ENCODE assay signal across 24 cellular contexts in the genomic region with DNA sequence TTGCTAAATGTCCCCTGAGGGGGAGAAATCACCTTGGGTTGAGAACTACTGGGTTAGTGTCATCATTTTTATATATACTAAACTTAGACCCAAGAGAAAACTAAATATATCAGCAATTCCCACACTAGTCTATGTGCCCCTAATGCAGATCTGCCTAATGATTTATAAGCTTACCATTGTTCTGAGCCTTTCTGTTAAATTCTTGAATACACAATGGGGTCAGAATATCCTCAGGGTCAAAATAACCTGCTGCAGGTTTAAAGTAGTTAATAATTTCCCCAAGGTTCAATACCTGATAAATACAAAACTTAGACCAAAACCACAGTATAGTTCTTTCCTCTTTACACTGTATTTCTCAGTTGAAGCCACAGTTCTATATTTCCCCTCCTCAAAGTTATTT. TPM values are rescaled to one million over a fixed set of nuclear protein-coding genes. Genes with fewer than 3 reads are reported as not detected.
DNase-seq lines count a peak whose midpoint lies in the region; ATAC-seq, FAIRE-seq and TF ChIP-seq lines count a peak whose summit lies in the region.
"Had no signal": no experiment of that assay in that cellular context is flagged by ENCODE, and none has a peak within 500 bp of the region (broad histone marks: within the 10 kb centered on the region; RNA-seq: fewer than 3 reads in every experiment).

No MANE protein-coding gene starts in this region.

- peak overlapping the region; percentile 29 for H3K4me3 Mint-ChIP-seq in neural crest cell
- H3K4me3 Mint-ChIP-seq: CD4-positive, alpha-beta T cell; H9; T-cell had no signal

- no peaks in the 10 kb centered on the region for H3K27me3 ChIP-seq in OCI-LY3 (ENCODE audit: low read depth, low read length)
- H3K27me3 ChIP-seq: BE2C had no signal

- no peak overlapping the region for H2AFZ ChIP-seq in OCI-LY3 (ENCODE audit: low read depth, low read length)

- peaks cover 38% of the 10 kb centered on the region for H3K4me1 Mint-ChIP-seq in neural crest cell

- no peaks in the 10 kb centered on the region for H3K36me3 ChIP-seq in OCI-LY3 (replicated peaks; ENCODE audit: low read depth, low read length)
- H3K36me3 ChIP-seq: BE2C had no signal

- H3K4me2 ChIP-seq in OCI-LY3 (ENCODE audit: low read length) = peak overlapping the region; percentile 45
- H3K4me2 ChIP-seq: SK-N-SH had no signal

- TF ChIP-seq CTCF in OCI-LY3 (IDR thresholded peaks at IDR 0.05; ENCODE audit: low read depth, low read length) = no peak
- TF ChIP-seq CTCF in neural crest cell (conservative IDR thresholded peaks at IDR 0.05) = no peak

- ATAC-seq in HG03354 (IDR thresholded peaks at IDR 0.05; ENCODE audit: poor library complexity, severe bottlenecking, unreplicated experiment) (peak; percentile 34), HG03108 (IDR thresholded peaks at IDR 0.05; ENCODE audit: unreplicated experiment) (no peak), HG03196 (IDR thresholded peaks at IDR 0.05; ENCODE audit: unreplicated experiment) (no peak)
- ATAC-seq: T-cell had no signal

- peak overlapping the region; percentile 39; the same call in 1 of the 2 replicates for H3K4me3 ChIP-seq in OCI-LY3 (ENCODE audit: low read length)

- H3K27ac ChIP-seq in OCI-LY3 (ENCODE audit: low read length) = no peak overlapping the region

- H3K9me3 ChIP-seq in OCI-LY3 (ENCODE audit: insufficient read depth, low read length) = no peaks in the 10 kb centered on the region
- H3K9me3 ChIP-seq: BE2C, SK-N-SH had no signal

- peaks cover 93% of the 10 kb centered on the region for H3K79me2 ChIP-seq in OCI-LY3 (ENCODE audit: low read length)

- DNase-seq in GM18507 (ENCODE audit: extremely low spot score, insufficient read length, low read depth) = no peak
- DNase-seq in neural crest cell (ENCODE audit: low read depth, low spot score) = no peak
- no peak for DNase-seq in LoVo (ENCODE audit: low spot score)
- DNase-seq in NCI-H2029 treated with DMSO at 0.1 percent for 48 hours (lab: John Stamatoyannopoulos, UW) = no peak
- DNase-seq: BE2C; CD4-positive, alpha-beta T cell; DMS153; GF-D8; H9; IMR-90; MM.1S; NCI-H1092; NCI-H146; NCI-H2081; NCI-H2171 treated with DMSO at 0.1 percent for 48 hours; NCI-H446; NCI-H526 treated with DMSO at 0.1 percent for 48 hours; SHP77; SK-N-SH; T-cell had no signal

- H3K36me3 Mint-ChIP-seq in neural crest cell (ENCODE audit: low read depth) = no peaks in the 10 kb centered on the region

- H4K20me1 ChIP-seq in OCI-LY3 (ENCODE audit: insufficient read depth, low read length) = peaks cover 12% of the 10 kb centered on the region

- no peaks in the 10 kb centered on the region for H3K9me3 Mint-ChIP-seq in neural crest cell
- H3K9me3 Mint-ChIP-seq: CD4-positive, alpha-beta T cell; H9; T-cell had no signal

- no peak overlapping the region for H3K27ac Mint-ChIP-seq in neural crest cell (ENCODE audit: unreplicated experiment)
- H3K27ac Mint-ChIP-seq: CD4-positive, alpha-beta T cell had no signal

- H3K9ac ChIP-seq in OCI-LY3 (ENCODE audit: low read length) = no peak overlapping the region
- H3K9ac ChIP-seq: SK-N-SH had no signal

- peak; percentile 53 for FAIRE-seq in GM18507 (lab: Jason Lieb, UNC)

- H3K4me1 ChIP-seq in OCI-LY3 (ENCODE audit: low read length) = peaks cover 31% of the 10 kb centered on the region
- H3K4me1 ChIP-seq: BE2C had no signal

- H3K27me3 Mint-ChIP-seq in neural crest cell (ENCODE audit: low read depth) = no peaks in the 10 kb centered on the region
- H3K27me3 Mint-ChIP-seq: CD4-positive, alpha-beta T cell; T-cell had no signal

RNA-seq across cellular contexts. Expression of gene VWA8, which starts 4.6 kb away (rescaled TPM):
- 19.5 and 21.0 TPM in 2 replicates for total RNA-seq in neural crest cell
